ENCODE assay signal across 8 cellular contexts in the genomic region with DNA sequence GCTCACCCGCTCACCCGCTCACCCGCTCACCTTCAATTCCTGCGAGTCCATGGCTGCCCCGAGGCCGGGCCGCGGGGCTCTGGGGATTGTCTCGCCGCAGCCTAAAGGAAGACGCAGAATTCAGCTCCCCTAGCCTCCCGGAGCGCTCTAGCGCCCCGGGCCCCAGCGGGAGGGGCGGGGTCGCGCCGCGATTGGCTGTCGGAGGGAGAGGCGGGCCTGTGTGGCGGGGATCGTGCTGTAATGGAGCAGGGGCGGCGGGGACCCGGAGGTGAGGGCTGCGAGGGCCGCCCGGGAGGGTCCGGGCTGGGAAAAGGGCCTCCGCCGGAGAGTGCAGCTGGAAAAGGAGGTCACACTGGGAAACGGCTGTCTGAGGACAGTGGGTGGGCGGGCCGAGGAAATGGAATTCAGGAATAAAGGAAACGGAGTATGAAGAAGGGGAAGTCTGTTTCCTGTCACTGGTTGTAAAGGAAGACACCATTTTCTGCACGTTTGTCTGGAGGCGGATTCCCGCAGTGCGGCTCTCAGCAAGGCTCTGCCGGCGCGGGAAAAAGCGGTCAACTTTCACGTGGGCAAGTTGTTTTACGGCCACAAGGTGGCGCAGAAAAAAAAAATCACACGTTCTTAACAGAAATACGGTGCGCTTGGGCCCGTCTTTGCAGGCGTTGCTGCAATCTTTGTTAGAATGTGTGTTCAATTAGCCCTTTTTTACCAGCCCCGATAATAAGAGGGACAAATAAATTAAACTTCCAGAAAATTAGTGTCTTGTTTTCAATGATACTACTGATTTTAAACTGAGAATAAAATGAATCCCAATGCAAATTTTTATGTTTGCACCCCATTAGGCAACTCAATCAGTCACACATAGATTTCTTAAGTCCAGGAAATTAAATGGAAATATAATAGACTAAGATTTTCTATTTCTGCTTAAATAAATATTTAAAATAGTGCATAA. TPM values are rescaled to one million over a fixed set of nuclear protein-coding genes. Genes with fewer than 3 reads are reported as not detected.
A peak's percentile ranks its signal among the peaks of the same experiment; 100 is the strongest.
DNase-seq lines count a peak whose midpoint lies in the region; ATAC-seq and TF ChIP-seq lines count a peak whose summit lies in the region.

TTC21B (minus strand) TSS at position 122 of the 952 bp plus-strand sequence; CDS start at position 51, 71 bp downstream.

- no peaks in the 10 kb centered on the region for H3K27me3 ChIP-seq in upper lobe of right lung

- ATAC-seq in HG02870 (IDR thresholded peaks at IDR 0.05; ENCODE audit: unreplicated experiment) (peak; percentile 94), left cardiac atrium (peak; percentile 100), upper lobe of right lung (peak; percentile 99)

- H3K9me3 ChIP-seq in upper lobe of right lung: no peaks in the 10 kb centered on the region

- TF ChIP-seq CTCF in GM13976 (IDR thresholded peaks at IDR 0.05; ENCODE audit: borderline replicate concordance, control extremely low read depth, extremely low read depth, insufficient read depth, missing control alignments): peak; percentile 85
- TF ChIP-seq CTCF in upper lobe of right lung (IDR thresholded peaks at IDR 0.05): peak; percentile 85

- H3K36me3 ChIP-seq in upper lobe of right lung: peaks cover 5% of the 10 kb centered on the region

- H3K4me1 ChIP-seq in upper lobe of right lung: peaks cover 19% of the 10 kb centered on the region

- DNase-seq in GM13976 (ENCODE audit: low spot score): peak; percentile 94
- DNase-seq in NCI-H146 treated with DMSO at 0.1 percent for 48 hours (lab: John Stamatoyannopoulos, UW; ENCODE audit: unreplicated experiment): peak; percentile 91
- peak; percentile 83 for DNase-seq in amniotic stem cell (lab: John Stamatoyannopoulos, UW)
- peak; percentile 95 for DNase-seq in left cardiac atrium
- peak; percentile 97 for DNase-seq in posterior vena cava (ENCODE audit: low spot score)
- DNase-seq in upper lobe of right lung: peak; percentile 98

- H3K4me3 ChIP-seq in upper lobe of right lung: peak within 1 kb of the TSS; percentile 76

- in situ Hi-C loops in GM13976 (cut with MboI; ENCODE audit: low sequenced_read_pairs, unreplicated experiment): no loop called here

- intact Hi-C loops in T-helper 1 cell treated with Interleukin-12 subunit alpha and Interleukin-12 subunit beta and Interleukin-4 antibody, amounts not matched to agents 30 ng/mL and 1 ng/mL, for 36 hours (cut with micrococcal nuclease): loop anchor here (1.0 to 5.0 kb wide), 12 partner anchors 11 to 1057 kb away; partner anchors contain the start of genes GALNT3, SCN1A and SCN9A
- intact Hi-C loops in left cardiac atrium (cut with DNase I): loop anchor here (1.0 to 10.0 kb wide), 2 partner anchors 171 to 174 kb away; partner anchors contain the start of gene SCN1A (in 2 of the 2)
- intact Hi-C loops in posterior vena cava (cut with DNase I): loop anchor here (10.0 kb wide), 1 partner anchor 171 kb away; the partner anchor contains the start of gene SCN1A (in 2 of the 2)
- intact Hi-C loops in upper lobe of right lung (cut with DNase I): no loop called here

- peak within 1 kb of the TSS; percentile 81 for H3K27ac ChIP-seq in upper lobe of right lung

RNA-seq across cellular contexts. Expression of gene TTC21B, which starts in this region (rescaled TPM):
- total RNA-seq in T-helper 1 cell treated with Interleukin-12 subunit alpha and Interleukin-12 subunit beta and Interleukin-4 antibody, amounts not matched to agents 30 ng/mL and 1 ng/mL, for 36 hours: 20.4 and 22.7 TPM in 2 replicates
- 10 to 100 TPM; 13.7 to 14.8 TPM for total RNA-seq in left cardiac atrium
- total RNA-seq in posterior vena cava: 10 to 100 TPM; 14.6 TPM
- 21.7 TPM for total RNA-seq in upper lobe of right lung

Comparison
In these comparisons a context has a peak if more than half of its experiments do, and no peak if none do; other contexts are left out.
1. Peak in every context shown above with its lines: DNase-seq, ATAC-seq, H3K4me3 ChIP-seq and H3K27ac ChIP-seq.